1 cellular context compared by ENCODE assay signal in genomic region chr6:110882824-110883554, GRCh38.
TF ChIP-seq lines count a peak whose summit lies in the region.

No MANE protein-coding gene starts in this region.

TF ChIP-seq in GM12878, 131 proteins besides CTCF, POLR2A, EP300 and RAD21:
- TF ChIP-seq CUX1 (IDR thresholded peaks at IDR 0.05; ENCODE audit: insufficient replicate concordance, low read depth, low read length), result no peak
- no peak for TF ChIP-seq MEF2A (IDR thresholded peaks at IDR 0.05; ENCODE audit: insufficient read depth, low read depth, low read length)
- TF ChIP-seq JUND (IDR thresholded peaks at IDR 0.05; ENCODE audit: low read depth, low read length), result no peak
- no peak for TF ChIP-seq SMC3 (IDR thresholded peaks at IDR 0.05; ENCODE audit: borderline replicate concordance, low read length)
- TF ChIP-seq PAX8 (IDR thresholded peaks at IDR 0.05), result no peak
- TF ChIP-seq CREB1 (IDR thresholded peaks at IDR 0.05; ENCODE audit: low read depth), result no peak
- TF ChIP-seq, protein P1, sequence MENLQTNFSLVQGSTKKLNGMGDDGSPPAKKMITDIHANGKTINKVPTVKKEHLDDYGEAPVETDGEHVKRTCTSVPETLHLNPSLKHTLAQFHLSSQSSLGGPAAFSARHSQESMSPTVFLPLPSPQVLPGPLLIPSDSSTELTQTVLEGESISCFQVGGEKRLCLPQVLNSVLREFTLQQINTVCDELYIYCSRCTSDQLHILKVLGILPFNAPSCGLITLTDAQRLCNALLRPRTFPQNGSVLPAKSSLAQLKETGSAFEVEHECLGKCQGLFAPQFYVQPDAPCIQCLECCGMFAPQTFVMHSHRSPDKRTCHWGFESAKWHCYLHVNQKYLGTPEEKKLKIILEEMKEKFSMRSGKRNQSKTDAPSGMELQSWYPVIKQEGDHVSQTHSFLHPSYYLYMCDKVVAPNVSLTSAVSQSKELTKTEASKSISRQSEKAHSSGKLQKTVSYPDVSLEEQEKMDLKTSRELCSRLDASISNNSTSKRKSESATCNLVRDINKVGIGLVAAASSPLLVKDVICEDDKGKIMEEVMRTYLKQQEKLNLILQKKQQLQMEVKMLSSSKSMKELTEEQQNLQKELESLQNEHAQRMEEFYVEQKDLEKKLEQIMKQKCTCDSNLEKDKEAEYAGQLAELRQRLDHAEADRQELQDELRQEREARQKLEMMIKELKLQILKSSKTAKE (IDR thresholded peaks at IDR 0.05; ENCODE audit: low read depth, poor library complexity, severe bottlenecking), result no peak
TF ChIP-seq in GM12878: peak in this region for 0.
